Comparison of ENCODE assay signal across 26 cellular contexts in the genomic region with DNA sequence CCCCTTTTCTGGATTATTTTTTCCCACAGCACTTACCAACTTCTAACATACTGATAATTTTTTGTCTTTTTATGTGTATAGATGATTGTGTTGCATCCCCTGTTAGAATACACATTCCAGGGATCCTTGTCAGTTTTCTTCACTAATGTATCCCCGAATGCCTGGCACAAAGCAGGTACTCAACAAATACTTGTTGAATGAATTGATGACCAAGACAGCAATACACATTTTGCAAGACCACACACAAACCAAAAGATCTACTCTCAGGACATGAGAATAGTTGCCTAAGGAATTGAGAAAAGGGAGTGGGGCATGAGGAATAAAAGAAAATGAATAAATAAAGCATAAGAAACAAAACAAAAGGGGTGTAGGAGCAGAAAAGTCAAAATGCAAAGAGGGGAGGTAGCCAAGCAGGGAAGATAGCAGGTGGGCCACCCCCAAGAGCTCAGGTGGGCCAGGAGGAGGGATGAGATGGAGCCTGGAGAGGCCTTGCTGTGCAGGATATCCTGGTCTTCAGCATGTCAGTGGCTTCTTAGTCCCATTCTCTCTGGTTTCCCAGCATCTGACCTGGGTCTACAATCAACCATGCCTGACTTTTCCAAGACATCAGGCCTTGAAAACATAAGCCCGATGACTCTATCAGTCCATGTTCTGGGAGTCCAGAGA. TPM values are rescaled to one million over a fixed set of nuclear protein-coding genes. Genes with fewer than 3 reads are reported as not detected.
DNase-seq lines count a peak whose midpoint lies in the region; ATAC-seq, FAIRE-seq and TF ChIP-seq lines count a peak whose summit lies in the region.
"Had no signal": no experiment of that assay in that cellular context is flagged by ENCODE, and none has a peak within 500 bp of the region (broad histone marks: within the 10 kb centered on the region; RNA-seq: fewer than 3 reads in every experiment).

No MANE protein-coding gene starts in this region.

- dilution Hi-C loops in mammary epithelial cell (cut with HindIII; ENCODE audit: low sequenced_read_pairs) (no loop called here), keratinocyte (cut with MboI; ENCODE audit: extremely low pct_ligation_motif_present, low sequenced_read_pairs) (no loop called here)

- BruUV-seq in mammary epithelial cell (replicated peaks; lab: Mats Ljungman, UMichigan) = no TSS peak

- CTCF ChIA-PET in mammary epithelial cell (lab: Charles Lee; ENCODE audit: low non-redundant PET) = no interaction called here

- no peak overlapping the region for H4K8ac ChIP-seq in trophoblast cell (ENCODE audit: low read depth, low read length)

- peaks cover 39% of the 10 kb centered on the region for H3K4me1 ChIP-seq in HUES48 (ENCODE audit: control insufficient read depth, insufficient read depth, low read length)
- H3K4me1 ChIP-seq in mammary epithelial cell (ENCODE audit: insufficient read depth, low read length) = peaks cover 25% of the 10 kb centered on the region
- peaks cover 18% of the 10 kb centered on the region for H3K4me1 ChIP-seq in keratinocyte (ENCODE audit: control insufficient read depth, extremely low read depth, insufficient read depth, low read length)
- peaks cover 11% of the 10 kb centered on the region for H3K4me1 ChIP-seq in suprapubic skin
- peaks cover 6 to 11% of the 10 kb centered on the region in 2 experiments for H3K4me1 ChIP-seq in trophoblast cell (ENCODE audit: control insufficient read depth in 1 of 2, insufficient read depth in 2 of 2, low read length in 2 of 2)
- H3K4me1 ChIP-seq: A549, SJSA1 had no signal

- H3K9ac ChIP-seq in HUES48 (ENCODE audit: low read depth, low read length) = peak overlapping the region; percentile 42; the same call in 1 of the 2 replicates
- no peak overlapping the region for H3K9ac ChIP-seq in mammary epithelial cell (ENCODE audit: insufficient read depth, low read length)
- H3K9ac ChIP-seq in keratinocyte (ENCODE audit: control insufficient read depth, extremely low read depth, insufficient read depth, low read length) = no peak overlapping the region
- no peak overlapping the region for H3K9ac ChIP-seq in trophoblast cell (ENCODE audit: low read length)

- H3K36me3 ChIP-seq in HUES48 (ENCODE audit: control insufficient read depth, insufficient read depth, low read length) (no peaks in the 10 kb centered on the region), mammary epithelial cell (ENCODE audit: insufficient read depth, low read length) (no peaks in the 10 kb centered on the region), keratinocyte (ENCODE audit: control insufficient read depth in 2 of 2, extremely low read depth in 1 of 2, insufficient read depth in 2 of 2, low read length in 2 of 2) (no peaks in the 10 kb centered on the region), suprapubic skin (no peaks in the 10 kb centered on the region), trophoblast cell (ENCODE audit: control insufficient read depth in 1 of 2, insufficient read depth in 2 of 2, low read length in 2 of 2) (no peaks in the 10 kb centered on the region)
- H3K36me3 ChIP-seq: MG63, SJSA1 had no signal

- TF ChIP-seq EP300 in suprapubic skin (IDR thresholded peaks at IDR 0.05) = no peak

- no peaks in the 10 kb centered on the region for H3K9me1 ChIP-seq in keratinocyte (ENCODE audit: control insufficient read depth, extremely low read depth, insufficient read depth, low read length)

- no peak overlapping the region for H2BK12ac ChIP-seq in trophoblast cell (ENCODE audit: low read length)

- TF ChIP-seq POLR2A in suprapubic skin (IDR thresholded peaks at IDR 0.05) = no peak

- H3K4me3 ChIP-seq in HUES48 (ENCODE audit: low read depth, low read length) = peak overlapping the region; percentile 30; the same call in 1 of the 2 replicates
- H3K4me3 ChIP-seq in mammary epithelial cell (replicated peaks in 1 of 3; ENCODE audit: insufficient read depth in 1 of 3, low read depth in 2 of 3, low read length in 3 of 3) = no peak overlapping the region
- H3K4me3 ChIP-seq in keratinocyte (ENCODE audit: control insufficient read depth in 2 of 3, extremely low read depth in 1 of 3, insufficient read depth in 2 of 3, low read depth in 1 of 3, low read length in 3 of 3) = no peak overlapping the region
- no peak overlapping the region for H3K4me3 ChIP-seq in suprapubic skin
- no peak overlapping the region for H3K4me3 ChIP-seq in trophoblast cell (ENCODE audit: low read depth, low read length)
- H3K4me3 ChIP-seq: A549, GM12878, MG63, SJSA1 had no signal

- in situ Hi-C loops in mammary epithelial cell (cut with MboI; ENCODE audit: low sequenced_read_pairs in 2 of 2) = no loop called here

- no peaks in the 10 kb centered on the region for H3K27me3 ChIP-seq in HUES48 (ENCODE audit: control insufficient read depth, insufficient read depth, low read length)
- no peaks in the 10 kb centered on the region for H3K27me3 ChIP-seq in mammary epithelial cell (ENCODE audit: insufficient read depth, low read length)
- no peaks in the 10 kb centered on the region for H3K27me3 ChIP-seq in keratinocyte (ENCODE audit: control insufficient read depth, extremely low read depth, insufficient read depth, low read length)
- H3K27me3 ChIP-seq in suprapubic skin = no peaks in the 10 kb centered on the region
- no peaks in the 10 kb centered on the region for H3K27me3 ChIP-seq in trophoblast cell (ENCODE audit: insufficient read depth, low read length)
- H3K27me3 ChIP-seq: MG63, SJSA1 had no signal

- no peak overlapping the region for H3K27ac Mint-ChIP-seq in effector memory CD8-positive, alpha-beta T cell
- H3K27ac Mint-ChIP-seq: CD4-positive, alpha-beta memory T cell had no signal

- peak; percentile 23 for FAIRE-seq in keratinocyte (lab: Jason Lieb, UNC)
- FAIRE-seq: A549, GM12878 had no signal

- no peak for ATAC-seq in effector memory CD8-positive, alpha-beta T cell (replicated peaks)
- no peak for ATAC-seq in SK-N-SH treated with all-trans-retinoic acid at 6 μM for 48 hours
- ATAC-seq: A549, GM12878 had no signal

- H3K9me3 ChIP-seq in HUES48 (ENCODE audit: control insufficient read depth, insufficient read depth, low read length) (no peaks in the 10 kb centered on the region), mammary epithelial cell (replicated peaks; ENCODE audit: insufficient read depth, low read length) (no peaks in the 10 kb centered on the region), keratinocyte (ENCODE audit: control insufficient read depth, low read depth, low read length) (no peaks in the 10 kb centered on the region), suprapubic skin (no peaks in the 10 kb centered on the region), trophoblast cell (ENCODE audit: insufficient read depth, low read depth, low read length) (no peaks in the 10 kb centered on the region)
- H3K9me3 ChIP-seq: A549, MG63, SJSA1 had no signal

- H2AK5ac ChIP-seq in trophoblast cell (ENCODE audit: low read length) = no peak overlapping the region

- H3K4me3 Mint-ChIP-seq in effector memory CD8-positive, alpha-beta T cell = no peak overlapping the region
- H3K4me3 Mint-ChIP-seq: CD4-positive, alpha-beta memory T cell had no signal

- no peaks in the 10 kb centered on the region for H3K9me3 Mint-ChIP-seq in effector memory CD8-positive, alpha-beta T cell

- no peak overlapping the region for H2BK120ac ChIP-seq in trophoblast cell (ENCODE audit: insufficient read depth, low read length, poor library complexity)

- H3K36me3 Mint-ChIP-seq in effector memory CD8-positive, alpha-beta T cell (ENCODE audit: insufficient read depth) = peaks cover 2% of the 10 kb centered on the region
- H3K36me3 Mint-ChIP-seq: CD4-positive, alpha-beta memory T cell had no signal

- H4K91ac ChIP-seq in trophoblast cell (ENCODE audit: low read depth, low read length) = no peak overlapping the region

- H3K27ac ChIP-seq in HUES48 (ENCODE audit: low read depth, low read length) = peak overlapping the region; percentile 88
- peak overlapping the region; percentile 92 for H3K27ac ChIP-seq in mammary epithelial cell (ENCODE audit: insufficient read depth, low read depth, low read length)
- H3K27ac ChIP-seq in keratinocyte (ENCODE audit: control insufficient read depth, insufficient read depth, low read length) = no peak overlapping the region
- H3K27ac ChIP-seq in suprapubic skin = peak overlapping the region; percentile 86
- H3K27ac ChIP-seq in trophoblast cell (ENCODE audit: low read depth, low read length) = no peak overlapping the region
- H3K27ac ChIP-seq: A549, SJSA1 had no signal

- H2BK5ac ChIP-seq in trophoblast cell (ENCODE audit: low read depth, low read length, poor library complexity) = no peak overlapping the region

- H4K20me1 ChIP-seq in mammary epithelial cell (ENCODE audit: insufficient read depth, low read length) (no peaks in the 10 kb centered on the region), keratinocyte (ENCODE audit: control insufficient read depth, extremely low read depth, insufficient read depth, low read length) (no peaks in the 10 kb centered on the region)

- no peak overlapping the region for H4K12ac ChIP-seq in trophoblast cell (ENCODE audit: low read depth, low read length)

- H3K79me2 ChIP-seq in mammary epithelial cell (ENCODE audit: insufficient read depth, low read length) (no peaks in the 10 kb centered on the region), keratinocyte (ENCODE audit: control insufficient read depth, insufficient read depth, low read length) (no peaks in the 10 kb centered on the region), trophoblast cell (ENCODE audit: control insufficient read depth, insufficient read depth, low read length, poor library complexity) (no peaks in the 10 kb centered on the region)

- H3K14ac ChIP-seq in trophoblast cell (ENCODE audit: low read length) = no peak overlapping the region

- WGBS in mammary epithelial cell (ENCODE audit: low coverage, missing lambda C conversion rate) = 67% methylated on average over 2 of the region's 2 CpGs
- 89% methylated on average over 2 of the region's 2 CpGs for WGBS in suprapubic skin
- WGBS in trophoblast cell (ENCODE audit: extremely low coverage, insufficient coverage, insufficient read length) = no CpG with 5 or more reads among the region's 2 CpGs

- H3K4ac ChIP-seq in trophoblast cell (ENCODE audit: low read depth, low read length) = no peak overlapping the region

- no peak overlapping the region for H3K23ac ChIP-seq in trophoblast cell (ENCODE audit: low read length)

- TF ChIP-seq CTCF in mammary epithelial cell (conservative IDR thresholded peaks at IDR 0.05 in 1 of 2, IDR thresholded peaks at IDR 0.05 in 1 of 2; ENCODE audit: extremely low read depth in 1 of 2, insufficient read depth in 1 of 2, low read depth in 1 of 2, low read length in 2 of 2) (no peak), keratinocyte (optimal IDR thresholded peaks at IDR 0.05 in 1 of 3, IDR thresholded peaks at IDR 0.05 in 1 of 3, conservative IDR thresholded peaks at IDR 0.05 in 1 of 3; ENCODE audit: extremely low read depth in 1 of 3, insufficient read depth in 2 of 3, low read length in 3 of 3) (no peak), suprapubic skin (IDR thresholded peaks at IDR 0.05) (no peak)

- H3K18ac ChIP-seq in trophoblast cell (ENCODE audit: low read length) = no peak overlapping the region

- intact Hi-C loops in mammary epithelial cell (cut with micrococcal nuclease) = no loop called here

- H3K4me1 Mint-ChIP-seq in effector memory CD8-positive, alpha-beta T cell (ENCODE audit: low read depth in 2 of 2) = peaks cover 0 to 3% of the 10 kb centered on the region in 2 donors

- no peak overlapping the region for H3K4me2 ChIP-seq in mammary epithelial cell (ENCODE audit: insufficient read depth, low read depth, low read length)
- no peak overlapping the region for H3K4me2 ChIP-seq in keratinocyte (ENCODE audit: control insufficient read depth, extremely low read depth, insufficient read depth, low read depth, low read length)
- no peak overlapping the region for H3K4me2 ChIP-seq in trophoblast cell (ENCODE audit: low read length)
- H3K4me2 ChIP-seq: A549 had no signal

- H2AFZ ChIP-seq in mammary epithelial cell (ENCODE audit: low read depth, low read length) (no peak overlapping the region), keratinocyte (ENCODE audit: control insufficient read depth, low read length) (no peak overlapping the region), trophoblast cell (ENCODE audit: insufficient read depth, low read length, poor library complexity) (no peak overlapping the region)

- peaks cover 4% of the 10 kb centered on the region for H3K79me1 ChIP-seq in trophoblast cell (ENCODE audit: low read length)

- DNase-seq in mammary epithelial cell (no peak), keratinocyte (ENCODE audit: low read depth, low spot score) (no peak), suprapubic skin (ENCODE audit: low spot score in 2 of 2) (no peak), trophoblast cell (no peak)
- no peak for DNase-seq in effector memory CD8-positive, alpha-beta T cell
- DNase-seq: AML-193; C1 segment of cervical spinal cord; CD4-positive, alpha-beta memory T cell; COR-L47; DMS53; GDM1; KBM-7; MG63; NCI-H1105 treated with DMSO at 0.1 percent for 48 hours; NCI-H146; NCI-H1930; NCI-H446 treated with DMSO at 0.1 percent for 48 hours; NCI-H526; NCI-H82; Right ventricle myocardium superior; RPMI8226 had no signal

- H3K27me3 Mint-ChIP-seq in effector memory CD8-positive, alpha-beta T cell = peaks cover 8 to 19% of the 10 kb centered on the region in 2 donors

RNA-seq across cellular contexts. Expression of gene FZD7, which starts 38.5 kb away (rescaled TPM):
- total RNA-seq in mammary epithelial cell (10 to 100 TPM; 21.6 to 66.5 TPM), suprapubic skin (10 to 100 TPM; 13.5 to 31.3 (median 23.6) TPM)
- polyA plus RNA-seq in mammary epithelial cell (13.7 TPM), keratinocyte (1.3 to 2.4 TPM (median 1.4 TPM) in 3 replicates)
- polyA minus RNA-seq in mammary epithelial cell (9.8 TPM), keratinocyte (2.3 to 4.5 TPM (median 2.4 TPM) in 3 replicates)
- 1.5 TPM for polyA plus RNA-seq in keratinocyte (2011; ENCODE audit: low read depth)
- 0.91 and 1.3 TPM in 2 replicates for polyA plus RNA-seq in keratinocyte (2011; cell fraction: cytosol; rRNA removed)
- 5.8 and 6.3 TPM in 2 replicates for polyA plus RNA-seq in keratinocyte (2011; cell fraction: nucleus; rRNA removed)
- 2.7 and 3.7 TPM in 2 replicates for polyA plus RNA-seq in keratinocyte (2012; ENCODE audit: low replicate concordance)
- 5.9 TPM for polyA minus RNA-seq in keratinocyte (2011; cell fraction: cytosol; rRNA and poly(A)+ RNA removed)
- polyA minus RNA-seq in keratinocyte (2011; cell fraction: nucleus; rRNA and poly(A)+ RNA removed) = 10.3 and 11.8 TPM in 2 replicates
- 8.7 and 9.3 TPM in 2 replicates for polyA plus RNA-seq in trophoblast cell (2013)
- polyA plus RNA-seq: CD4-positive, alpha-beta memory T cell had no signal

Comparison
In these comparisons a context has a peak if more than half of its experiments do, and no peak if none do; other contexts are left out.
1. H3K27ac ChIP-seq: peak in HUES48 (single experiment), mammary epithelial cell (single experiment) and suprapubic skin (single experiment); none in keratinocyte (single experiment) and trophoblast cell (single experiment).